In genomic region chr2:29954316-29954715, GRCh38 we compare ENCODE assay signal across 14 cellular contexts. TPM values are rescaled to one million over a fixed set of nuclear protein-coding genes. Genes with fewer than 3 reads are reported as not detected.
DNase-seq lines count a peak whose midpoint lies in the region; ATAC-seq and TF ChIP-seq lines count a peak whose summit lies in the region.
"Had no signal": no experiment of that assay in that cellular context is flagged by ENCODE, and none has a peak within 500 bp of the region (broad histone marks: within the 10 kb centered on the region; RNA-seq: fewer than 3 reads in every experiment).

No MANE protein-coding gene starts in this region.

- DNase-seq in DMS79 treated with DMSO at 0.1 percent for 48 hours (lab: John Stamatoyannopoulos, UW) (peak; percentile 35), DMS79 (lab: John Stamatoyannopoulos, UW) (no peak), Karpas-422 (no peak), foreskin melanocyte (peak; percentile 65), neural crest cell (ENCODE audit: low read depth, low spot score) (no peak), NCI-H2171 (lab: John Stamatoyannopoulos, UW) (no peak), NCI-H1105 treated with DMSO at 0.1 percent for 48 hours (lab: John Stamatoyannopoulos, UW) (no peak)
- DNase-seq: Caco-2; CD8-positive, alpha-beta T cell; GOT3; H9 had no signal

- H3K9me2 ChIP-seq in Karpas-422 (replicated peaks; ENCODE audit: insufficient read depth, low read length), result no peaks in the 10 kb centered on the region

- H3K4me2 ChIP-seq in Karpas-422 (ENCODE audit: low read depth, low read length, poor library complexity, severe bottlenecking), result peak overlapping the region; percentile 16

- no peak overlapping the region for H2AFZ ChIP-seq in Karpas-422 (ENCODE audit: low read length)

- H3K27me3 Mint-ChIP-seq in neural crest cell (ENCODE audit: low read depth), result no peaks in the 10 kb centered on the region

- no peaks in the 10 kb centered on the region for H3K9me3 Mint-ChIP-seq in neural crest cell
- H3K9me3 Mint-ChIP-seq: CD8-positive, alpha-beta T cell; H9 had no signal

- no peak overlapping the region for H3K9ac ChIP-seq in Karpas-422 (ENCODE audit: low read length)

- H3K36me3 Mint-ChIP-seq in neural crest cell (ENCODE audit: low read depth), result no peaks in the 10 kb centered on the region
- H3K36me3 Mint-ChIP-seq: CD14-positive monocyte; CD8-positive, alpha-beta T cell had no signal

- no peak for ATAC-seq in GM18909 (IDR thresholded peaks at IDR 0.05; ENCODE audit: poor library complexity, unreplicated experiment)
- ATAC-seq: CD8-positive, alpha-beta T cell had no signal

- no peaks in the 10 kb centered on the region for H3K9me3 ChIP-seq in Karpas-422 (ENCODE audit: low read length)
- H3K9me3 ChIP-seq: Caco-2 had no signal

- no peak overlapping the region for H3K4me3 Mint-ChIP-seq in neural crest cell
- H3K4me3 Mint-ChIP-seq: CD14-positive monocyte; CD8-positive, alpha-beta T cell; H9 had no signal

- peaks cover 13% of the 10 kb centered on the region for H3K4me1 ChIP-seq in Karpas-422 (ENCODE audit: low read length)
- H3K4me1 ChIP-seq: Caco-2 had no signal

- peaks cover 14% of the 10 kb centered on the region for H3K4me1 Mint-ChIP-seq in neural crest cell
- H3K4me1 Mint-ChIP-seq: CD14-positive monocyte had no signal

- H3K36me3 ChIP-seq in Karpas-422 (ENCODE audit: insufficient read depth, low read length), result no peaks in the 10 kb centered on the region

- H3K27ac ChIP-seq in Karpas-422 (ENCODE audit: low read length), result peak overlapping the region; percentile 19; the same call in 1 of the 2 replicates
- H3K27ac ChIP-seq: 22Rv1 had no signal

- no peaks in the 10 kb centered on the region for H4K20me1 ChIP-seq in Karpas-422 (ENCODE audit: insufficient read depth, low read depth, low read length)

- H3K27me3 ChIP-seq in Karpas-422 (ENCODE audit: low read length), result no peaks in the 10 kb centered on the region

- H3K79me2 ChIP-seq in Karpas-422 (ENCODE audit: low read length), result no peaks in the 10 kb centered on the region

- TF ChIP-seq CTCF in neural crest cell (conservative IDR thresholded peaks at IDR 0.05), result no peak

- peak overlapping the region; percentile 28 for H3K27ac Mint-ChIP-seq in neural crest cell (ENCODE audit: unreplicated experiment)
- H3K27ac Mint-ChIP-seq: CD14-positive monocyte; CD8-positive, alpha-beta T cell had no signal

- H3K4me3 ChIP-seq in Karpas-422 (ENCODE audit: low read length), result no peak overlapping the region

RNA-seq across cellular contexts. Expression of gene ALK, which starts 32.9 kb away (rescaled TPM):
- total RNA-seq in Karpas-422 (2014; rRNA removed; shearing (Covaris generic); ENCODE audit: low replicate concordance), result not detected in 2 replicates
- 2.0 and 2.1 TPM in 2 replicates for total RNA-seq in neural crest cell
- total RNA-seq: CD8-positive, alpha-beta T cell; H9 had no signal

Comparison
In these comparisons a context has a peak if more than half of its experiments do, and no peak if none do; other contexts are left out.
1. DNase-seq: peak in DMS79 treated with DMSO at 0.1 percent for 48 hours (single experiment) and foreskin melanocyte (single experiment); none in DMS79 (single experiment), Karpas-422 (single experiment), neural crest cell (single experiment), NCI-H2171 (single experiment) and NCI-H1105 treated with DMSO at 0.1 percent for 48 hours (single experiment).